In genomic region chr2:232603283-232603682, GRCh38 we compare ENCODE assay signal across 2 cellular contexts.
TF ChIP-seq lines count a peak whose summit lies in the region.

No MANE protein-coding gene starts in this region.

TF ChIP-seq in HEK293, 187 proteins besides CTCF, POLR2A, EP300 and RAD21:
- TF ChIP-seq ZNF311 (tag by site-specific recombination; IDR thresholded peaks at IDR 0.05; ENCODE audit: borderline replicate concordance) (no peak), PBX3 (CRISPR knock-in tag; IDR thresholded peaks at IDR 0.05) (no peak)
- TF ChIP-seq, protein P1, sequence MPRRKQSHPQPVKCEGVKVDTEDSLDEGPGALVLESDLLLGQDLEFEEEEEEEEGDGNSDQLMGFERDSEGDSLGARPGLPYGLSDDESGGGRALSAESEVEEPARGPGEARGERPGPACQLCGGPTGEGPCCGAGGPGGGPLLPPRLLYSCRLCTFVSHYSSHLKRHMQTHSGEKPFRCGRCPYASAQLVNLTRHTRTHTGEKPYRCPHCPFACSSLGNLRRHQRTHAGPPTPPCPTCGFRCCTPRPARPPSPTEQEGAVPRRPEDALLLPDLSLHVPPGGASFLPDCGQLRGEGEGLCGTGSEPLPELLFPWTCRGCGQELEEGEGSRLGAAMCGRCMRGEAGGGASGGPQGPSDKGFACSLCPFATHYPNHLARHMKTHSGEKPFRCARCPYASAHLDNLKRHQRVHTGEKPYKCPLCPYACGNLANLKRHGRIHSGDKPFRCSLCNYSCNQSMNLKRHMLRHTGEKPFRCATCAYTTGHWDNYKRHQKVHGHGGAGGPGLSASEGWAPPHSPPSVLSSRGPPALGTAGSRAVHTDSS (tag by site-specific recombination; IDR thresholded peaks at IDR 0.05): peak; percentile 87

TF ChIP-seq in K562, 482 proteins besides CTCF, POLR2A, EP300 and RAD21:
- TF ChIP-seq, protein P2, sequence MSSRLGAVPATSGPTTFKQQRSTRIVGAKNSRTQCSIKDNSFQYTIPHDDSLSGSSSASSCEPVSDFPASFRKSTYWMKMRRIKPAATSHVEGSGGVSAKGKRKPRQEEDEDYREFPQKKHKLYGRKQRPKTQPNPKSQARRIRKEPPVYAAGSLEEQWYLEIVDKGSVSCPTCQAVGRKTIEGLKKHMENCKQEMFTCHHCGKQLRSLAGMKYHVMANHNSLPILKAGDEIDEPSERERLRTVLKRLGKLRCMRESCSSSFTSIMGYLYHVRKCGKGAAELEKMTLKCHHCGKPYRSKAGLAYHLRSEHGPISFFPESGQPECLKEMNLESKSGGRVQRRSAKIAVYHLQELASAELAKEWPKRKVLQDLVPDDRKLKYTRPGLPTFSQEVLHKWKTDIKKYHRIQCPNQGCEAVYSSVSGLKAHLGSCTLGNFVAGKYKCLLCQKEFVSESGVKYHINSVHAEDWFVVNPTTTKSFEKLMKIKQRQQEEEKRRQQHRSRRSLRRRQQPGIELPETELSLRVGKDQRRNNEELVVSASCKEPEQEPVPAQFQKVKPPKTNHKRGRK (tag; IDR thresholded peaks at IDR 0.05): peak; percentile 71
- no peak for TF ChIP-seq BRCA1 (IDR thresholded peaks at IDR 0.05)
- no peak for TF ChIP-seq BRCA1 (CRISPR knock-in tag; IDR thresholded peaks at IDR 0.05)
